10 cellular contexts compared by ENCODE assay signal in the genomic region with DNA sequence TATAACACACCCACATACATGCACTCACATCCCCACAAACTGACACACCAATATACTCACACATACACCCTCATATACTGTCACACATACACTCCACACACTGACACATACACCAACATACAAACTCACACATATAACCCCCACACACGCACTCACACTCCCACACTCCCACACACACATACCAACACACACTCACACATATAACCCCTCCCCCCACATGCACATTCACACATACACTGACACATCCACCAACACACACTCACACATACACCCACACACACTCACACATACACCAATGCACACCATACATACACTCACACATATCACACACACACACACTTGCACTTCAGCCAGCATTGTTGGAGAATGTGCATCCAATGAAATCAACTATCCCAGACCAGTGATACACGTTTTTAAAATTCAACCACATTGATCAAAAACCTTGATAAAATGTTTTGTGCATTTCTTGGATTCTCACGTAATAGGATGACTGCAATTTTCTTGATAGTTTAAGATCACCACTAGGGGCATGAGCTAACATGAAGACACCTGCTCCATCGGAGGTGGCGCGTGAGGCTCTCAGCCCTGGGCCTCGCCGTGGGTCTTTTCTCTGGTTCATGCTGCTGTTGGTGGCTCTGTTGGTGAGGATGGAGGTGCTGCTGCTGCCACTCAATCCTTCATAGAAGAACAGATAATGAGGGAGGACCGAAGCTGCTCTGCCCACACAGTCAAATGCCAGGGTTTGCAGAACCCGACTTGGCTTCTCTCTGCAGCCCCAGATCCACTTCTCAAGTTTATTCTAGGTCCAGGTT. TPM values are rescaled to one million over a fixed set of nuclear protein-coding genes. Genes with fewer than 3 reads are reported as not detected.
DNase-seq lines count a peak whose midpoint lies in the region; ATAC-seq and TF ChIP-seq lines count a peak whose summit lies in the region.
"Had no signal": no experiment of that assay in that cellular context is flagged by ENCODE, and none has a peak within 500 bp of the region (broad histone marks: within the 10 kb centered on the region; RNA-seq: fewer than 3 reads in every experiment).

No MANE protein-coding gene starts in this region.

- intact Hi-C loops in A673 (cut with micrococcal nuclease; ENCODE audit: unreplicated experiment): no loop called here

- 41 to 46% methylated on average over 10 of the region's 10 CpGs for WGBS in GM23248 (ENCODE audit: low coverage in 1 of 2, low lambda C conversion rate in 2 of 2, missing lambda C conversion rate in 2 of 2), 2 experiments

- H3K9me3 ChIP-seq in A673 (ENCODE audit: low read depth, low read length, poor library complexity, severe bottlenecking): no peaks in the 10 kb centered on the region
- no peaks in the 10 kb centered on the region for H3K9me3 ChIP-seq in GM23248 (ENCODE audit: low read depth)
- H3K9me3 ChIP-seq in WERI-Rb-1 (ENCODE audit: severe bottlenecking): no peaks in the 10 kb centered on the region

- H3K27ac ChIP-seq in A673 (ENCODE audit: low read depth, low read length, poor library complexity, severe bottlenecking) (no peak overlapping the region), GM23248 (no peak overlapping the region), WERI-Rb-1 (no peak overlapping the region)

- DNase-seq in A673 (ENCODE audit: low spot score) (peak; percentile 12), GM23248 (peak; percentile 51), WERI-Rb-1 (no peak), iPS-NIHi7 (ENCODE audit: extremely low spot score) (peak; percentile 72), NCI-H2171 treated with DMSO at 0.1 percent for 48 hours (lab: John Stamatoyannopoulos, UW) (no peak)
- DNase-seq: cortex of kidney had no signal

- CTCF ChIA-PET in A673 (lab: Charles Lee): interaction anchor here (1.2 kb wide), 1 partner anchor 134 kb away, joined by 3 read pairs; no protein-coding TSS in a partner anchor

- H3K4me3 ChIP-seq in A673 (ENCODE audit: low read depth, low read length, poor library complexity, severe bottlenecking) (no peak overlapping the region), GM23248 (no peak overlapping the region), WERI-Rb-1 (ENCODE audit: low read depth, low read length) (no peak overlapping the region)

- no peak for ATAC-seq in GM18861 (IDR thresholded peaks at IDR 0.05; ENCODE audit: unreplicated experiment)
- ATAC-seq in GM19395 (IDR thresholded peaks at IDR 0.05; ENCODE audit: unreplicated experiment): no peak
- no peak for ATAC-seq in HG02852 (IDR thresholded peaks at IDR 0.05; ENCODE audit: unreplicated experiment)
- ATAC-seq: natural killer cell treated with Interleukin-12 subunit alpha and Interleukin-12 subunit beta and Interleukin-15 and Interleukin-18, amount 100 ng/mL, for 72 hours had no signal

- H3K9me2 ChIP-seq in GM23248 (ENCODE audit: insufficient read depth): no peaks in the 10 kb centered on the region

- TF ChIP-seq CTCF in A673 (conservative IDR thresholded peaks at IDR 0.05; ENCODE audit: low read depth, low read length) (peak; percentile 44), WERI-Rb-1 (IDR thresholded peaks at IDR 0.05; ENCODE audit: low read depth, low read length) (peak; percentile 50)

- no peak overlapping the region for H3K4me2 ChIP-seq in GM23248 (ENCODE audit: unreplicated experiment)

- no peak overlapping the region for H2AFZ ChIP-seq in GM23248

- no peaks in the 10 kb centered on the region for H4K20me1 ChIP-seq in GM23248 (ENCODE audit: insufficient read depth)

- no peaks in the 10 kb centered on the region for H3F3A ChIP-seq in GM23248 (ENCODE audit: insufficient read depth)

- no peaks in the 10 kb centered on the region for H3K79me2 ChIP-seq in GM23248 (ENCODE audit: insufficient read depth)

- H3K27me3 ChIP-seq in A673 (replicated peaks; ENCODE audit: insufficient read depth, low read depth, low read length, poor library complexity): no peaks in the 10 kb centered on the region
- no peaks in the 10 kb centered on the region for H3K27me3 ChIP-seq in GM23248 (replicated peaks; ENCODE audit: insufficient read depth)
- no peaks in the 10 kb centered on the region for H3K27me3 ChIP-seq in WERI-Rb-1 (ENCODE audit: insufficient read depth, low read depth, severe bottlenecking)

- H3K4me1 ChIP-seq in A673 (ENCODE audit: insufficient read depth, low read length, poor library complexity, severe bottlenecking) (no peaks in the 10 kb centered on the region), GM23248 (ENCODE audit: insufficient read depth) (no peaks in the 10 kb centered on the region)

- in situ Hi-C loops in GM23248 (cut with MboI): no loop called here

- no peaks in the 10 kb centered on the region for H3K36me3 ChIP-seq in A673 (ENCODE audit: insufficient read depth, low read length, poor library complexity, severe bottlenecking)
- no peaks in the 10 kb centered on the region for H3K36me3 ChIP-seq in GM23248 (ENCODE audit: low read depth)
- H3K36me3 ChIP-seq in WERI-Rb-1: no peaks in the 10 kb centered on the region

- no peak overlapping the region for H3K9ac ChIP-seq in GM23248

- BruUV-seq in A673 (replicated peaks; lab: Mats Ljungman, UMichigan): no TSS peak

- POLR2A ChIA-PET in A673 (lab: Charles Lee; ENCODE audit: low non-redundant PET): no interaction called here

RNA-seq across cellular contexts. Expression of a gene that starts 32.1 kb away (rescaled TPM):
- 1.7 and 2.7 TPM in 2 replicates for total RNA-seq in A673 (2021)
- 0.11 and 0.25 TPM in 2 replicates for total RNA-seq in GM23248 (2014; rRNA removed; shearing (Covaris generic))
- polyA plus RNA-seq in GM23248 (2016; fragmentation: Nextera tagmentation; extraction: Ambion mirVana): 0.06 and 0.34 TPM in 2 replicates

Comparison
In these comparisons a context has a peak if more than half of its experiments do, and no peak if none do; other contexts are left out.
1. DNase-seq: peak in A673 (single experiment), GM23248 (single experiment) and iPS-NIHi7 (single experiment); none in WERI-Rb-1 (single experiment) and NCI-H2171 treated with DMSO at 0.1 percent for 48 hours (single experiment).